Comparison of ENCODE assay signal across 25 cellular contexts in the genomic region with DNA sequence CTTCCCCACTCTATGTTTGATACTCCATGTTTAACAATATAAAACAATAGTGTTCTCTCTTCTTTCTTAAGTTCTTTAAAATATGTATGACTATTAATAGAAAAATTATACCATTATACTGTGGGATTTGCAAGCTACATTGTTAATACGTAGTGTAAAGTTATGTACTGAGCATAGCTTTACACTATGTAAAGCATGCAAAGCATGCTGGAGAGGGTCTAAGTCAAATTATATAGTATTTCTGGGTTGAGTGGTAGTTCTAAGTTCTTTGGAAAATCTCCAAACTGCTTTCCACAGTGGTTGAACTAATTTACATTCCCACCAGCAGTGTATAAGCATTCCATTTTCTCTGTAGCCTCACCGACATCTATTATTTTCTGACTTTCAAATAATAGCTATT.
"Had no signal": no experiment of that assay in that cellular context is flagged by ENCODE, and none has a peak within 500 bp of the region (broad histone marks: within the 10 kb centered on the region; RNA-seq: fewer than 3 reads in every experiment).

No MANE protein-coding gene starts in this region.

- H3K36me3 ChIP-seq: esophagus muscularis mucosa, gastroesophageal sphincter, heart left ventricle, left lung, neutrophil, sigmoid colon, spleen, thoracic aorta, vagina had no signal

- FAIRE-seq: colon, islet of Langerhans had no signal

- H3K9me3 ChIP-seq: vagina had no signal

- H3K4me3 ChIP-seq: esophagus muscularis mucosa, gastroesophageal sphincter, heart left ventricle, hepatocyte, left lung, mucosa of descending colon, sigmoid colon, skin epidermis, spleen, thoracic aorta, vagina had no signal

- DNase-seq: effector CD8-positive, alpha-beta T cell; endodermal cell; foreskin keratinocyte; heart left ventricle; left cardiac atrium; left lung; mesenchymal stem cell; mucosa of descending colon; naive B cell; right cardiac atrium; sigmoid colon; spleen; stimulated activated CD4-positive, alpha-beta T cell treated with anti-CD3 and anti-CD28 coated beads, Interleukin-4, amount 100 ng/mL, for 4 hours; stimulated activated naive B cell treated with anti-CD40 and anti-IgM and Interleukin-4, amounts not matched to agents 10 μg/mL and 1 μg/mL and 100 μg/mL, for 72 hours had no signal

- H3K4me1 ChIP-seq: esophagus muscularis mucosa, foreskin keratinocyte, gastroesophageal sphincter, heart left ventricle, left lung, parathyroid adenoma, sigmoid colon, spleen, vagina had no signal

- H3K27ac ChIP-seq: epithelial cell of prostate, esophagus muscularis mucosa, foreskin keratinocyte, gastroesophageal sphincter, heart left ventricle, hepatocyte, left lung, neutrophil, parathyroid adenoma, sigmoid colon, skin epidermis, spleen, thoracic aorta, vagina had no signal

- H3K27me3 ChIP-seq: esophagus muscularis mucosa, foreskin keratinocyte, gastroesophageal sphincter, heart left ventricle, hepatocyte, left lung, sigmoid colon, spleen, vagina had no signal
